ENCODE assay signal across 8 cellular contexts in genomic region chr14:67359319-67359774, GRCh38. TPM values are rescaled to one million over a fixed set of nuclear protein-coding genes. Genes with fewer than 3 reads are reported as not detected.
DNase-seq lines count a peak whose midpoint lies in the region; ATAC-seq, FAIRE-seq and TF ChIP-seq lines count a peak whose summit lies in the region.

No MANE protein-coding gene starts in this region.

- no peak for TF ChIP-seq EP300 in Ishikawa (IDR thresholded peaks at IDR 0.05; ENCODE audit: borderline replicate concordance)
- no peak for TF ChIP-seq EP300 in K562 (IDR thresholded peaks at IDR 0.05; ENCODE audit: low read length)

- H3K36me3 ChIP-seq in K562 (ENCODE audit: control insufficient read depth, insufficient read depth, low read length) (peaks cover 31% of the 10 kb centered on the region; the same call in 2 of the 3 replicates), kidney (ENCODE audit: control insufficient read depth in 1 of 2, insufficient read depth in 2 of 2, low read length in 2 of 2) (peaks cover 0 to 4% of the 10 kb centered on the region in 2 donors), thymus (ENCODE audit: control insufficient read depth, insufficient read depth) (no peaks in the 10 kb centered on the region)

- H3K79me2 ChIP-seq in K562 (ENCODE audit: control insufficient read depth, insufficient read depth, low read length) = peaks cover 92% of the 10 kb centered on the region

- peak overlapping the region; percentile 83 for H3K27ac ChIP-seq in K562 (ENCODE audit: extremely low read depth, low read depth, low read length)
- H3K27ac ChIP-seq in kidney (ENCODE audit: low read depth in 2 of 2, low read length in 2 of 2) = peak overlapping the region; percentile 81 to 98
- H3K27ac ChIP-seq in thymus (ENCODE audit: low read depth) = no peak overlapping the region

- H3K4me3 ChIP-seq in K562 (peak overlapping the region; percentile 85), kidney (ENCODE audit: low read length in 2 of 2) (peak overlapping the region; percentile 90 to 92), thymus (ENCODE audit: low read length) (peak overlapping the region; percentile 63)

- ATAC-seq in GM18505 (IDR thresholded peaks at IDR 0.05; ENCODE audit: unreplicated experiment) (peak; percentile 1), K562 (no peak), GM18517 (IDR thresholded peaks at IDR 0.05; ENCODE audit: unreplicated experiment) (no peak)

- intact Hi-C loops in K562 (cut with micrococcal nuclease) (loop anchor here (5.0 kb wide), 1 partner anchor 117 kb away; the partner anchor contains the start of gene PALS1), kidney (cut with DNase I) (no loop called here)

- DNase-seq in K562 (ENCODE audit: extremely low read depth in 1 of 4, low spot score in 3 of 4) (peak in 2 of 4 experiments; percentile 16), kidney (no peak)
- DNase-seq in activated CD8-positive, alpha-beta memory T cell treated with anti-CD3 and anti-CD28 coated beads for 24 hours = no peak
- no peak for DNase-seq in central memory CD4-positive, alpha-beta T cell

- H3K4me1 ChIP-seq in K562 (replicated peaks in 1 of 2; ENCODE audit: control insufficient read depth in 2 of 2, insufficient read depth in 2 of 2, low read length in 2 of 2) (peaks cover 2 to 16% of the 10 kb centered on the region in 2 experiments; a peak in 2 of 5 replicates), kidney (ENCODE audit: control insufficient read depth in 1 of 2, insufficient read depth in 1 of 2, low read depth in 1 of 2, low read length in 2 of 2) (peaks cover 10 to 13% of the 10 kb centered on the region in 2 donors), thymus (ENCODE audit: control insufficient read depth, insufficient read depth, low read length) (peaks cover 11% of the 10 kb centered on the region)

- TF ChIP-seq RAD21 in Ishikawa (IDR thresholded peaks at IDR 0.05; ENCODE audit: low read depth) (no peak), K562 (CRISPR knock-in tag; conservative IDR thresholded peaks at IDR 0.05 in 1 of 2, IDR thresholded peaks at IDR 0.05 in 1 of 2) (no peak)

- BruUV-seq in K562 (replicated peaks; lab: Mats Ljungman, UMichigan) = TSS peak; percentile 54

- FAIRE-seq in K562 (lab: Jason Lieb, UNC) = no peak
- FAIRE-seq in kidney (lab: Jason Lieb, UNC) = no peak

- TF ChIP-seq CTCF in K562 (IDR thresholded peaks at IDR 0.05 in 2 of 3, conservative IDR thresholded peaks at IDR 0.05 in 1 of 3; ENCODE audit: insufficient read depth in 2 of 3, low read depth in 1 of 3, low read length in 3 of 3) (no peak), kidney (IDR thresholded peaks at IDR 0.05; ENCODE audit: borderline replicate concordance, extremely low read depth, insufficient read depth) (no peak)

- H3K27me3 ChIP-seq in K562 (ENCODE audit: control insufficient read depth in 2 of 2, insufficient read depth in 2 of 2, low read length in 2 of 2) (no peaks in the 10 kb centered on the region), thymus (ENCODE audit: control insufficient read depth, insufficient read depth) (no peaks in the 10 kb centered on the region)

- H2AFZ ChIP-seq in K562 (ENCODE audit: low read depth, low read length) = peak overlapping the region; percentile 63

- peaks cover 6% of the 10 kb centered on the region; the same call in 1 of the 2 replicates for H4K20me1 ChIP-seq in K562 (replicated peaks; ENCODE audit: control insufficient read depth, insufficient read depth, low read length)

- CTCF ChIA-PET in K562 (lab: Yijun Ruan, JAX; ENCODE audit: low intra/inter-chr PET ratio) = no interaction called here

- under 1% methylated on average over 23 of the region's 28 CpGs for WGBS in K562 (ENCODE audit: insufficient coverage, low coverage, missing lambda C conversion rate)
- WGBS in thymus = under 1% methylated on average over 28 of the region's 28 CpGs

- TF ChIP-seq POLR2A in GM18505 (IDR thresholded peaks at IDR 0.05; ENCODE audit: borderline replicate concordance, extremely low read depth, insufficient read depth, insufficient read length) (peak; percentile 61), K562 (conservative IDR thresholded peaks at IDR 0.05) (no peak)

- POLR2A ChIA-PET in K562 (lab: Yijun Ruan, JAX) = interaction anchor here (0.6 to 1.3 kb wide), 8 partner anchors 10 to 731 kb away, joined by 3 to 4 read pairs (median 3); no protein-coding TSS in a partner anchor

- H3K9ac ChIP-seq in K562 (ENCODE audit: insufficient read depth in 1 of 2, low read depth in 2 of 2, low read length in 2 of 2) (peak overlapping the region; percentile 88 to 96), kidney (ENCODE audit: low read length in 2 of 2) (peak overlapping the region; percentile 60 to 98)

- in situ Hi-C loops in K562 (cut with MboI) = no loop called here

- H3K9me3 ChIP-seq in K562 (replicated peaks; ENCODE audit: control insufficient read depth, insufficient read depth, low read depth, low read length) (no peaks in the 10 kb centered on the region), kidney (ENCODE audit: control insufficient read depth in 1 of 2, low read length in 2 of 2) (no peaks in the 10 kb centered on the region), thymus (ENCODE audit: control insufficient read depth) (no peaks in the 10 kb centered on the region)

- H3K9me1 ChIP-seq in K562 (ENCODE audit: control insufficient read depth, insufficient read depth, low read length) = no peaks in the 10 kb centered on the region

- peak overlapping the region; percentile 87 for H3K4me2 ChIP-seq in K562 (ENCODE audit: insufficient read depth, low read length)

RNA-seq across cellular contexts. Expression of gene ATP6V1D, which starts 0.3 kb away (rescaled TPM):
- 29.4 and 58.7 TPM in 2 replicates for total RNA-seq in K562 (2011; cell fraction: chromatin; rRNA removed; ENCODE audit: low replicate concordance)
- total RNA-seq in K562 (2011; cell fraction: nucleolus; rRNA removed) = 23.3 and 33.2 TPM in 2 replicates
- total RNA-seq in K562 (2011; cell fraction: nucleoplasm; rRNA removed) = 32.0 and 46.9 TPM in 2 replicates
- total RNA-seq in K562 (2014; rRNA removed) = 35.5 and 41.2 TPM in 2 replicates
- total RNA-seq in K562 (2014; rRNA removed; fragmentation: Illumina TruSeq; extraction: Trizol) = 56.9 and 71.0 TPM in 2 replicates
- 57.2 and 60.1 TPM in 2 replicates for total RNA-seq in K562 (2015; rRNA removed; fragmentation: Illumina TruSeq; extraction: Trizol)
- total RNA-seq in K562 (2021) = 30.4 and 36.6 TPM in 2 replicates
- 29.5 and 49.6 TPM in 2 replicates for polyA plus RNA-seq in K562 (2011; rRNA removed)
- 13.4 and 18.1 TPM in 2 replicates for polyA plus RNA-seq in K562 (2011; cell fraction: cytosol; rRNA removed)
- polyA plus RNA-seq in K562 (2011; cell fraction: nucleus; rRNA removed) = 11.6 and 12.8 TPM in 2 replicates
- polyA plus RNA-seq in K562 (2012) = 35.5 and 40.0 TPM in 2 replicates
- polyA plus RNA-seq in K562 (2014; fragmentation: Illumina TruSeq; extraction: Trizol) = 38.6 and 42.6 TPM in 2 replicates
- 10 to 100 TPM; 86.3 to 91.0 TPM for polyA plus RNA-seq in K562 (2014; fragmentation: Nextera tagmentation; extraction: Ambion mirVana)
- 35.5 and 50.0 TPM in 2 replicates for polyA plus RNA-seq in K562 (2014; rRNA removed)
- polyA minus RNA-seq in K562 (2011; rRNA and poly(A)+ RNA removed) = 29.9 and 41.6 TPM in 2 replicates
- polyA minus RNA-seq in K562 (2011; cell fraction: cytosol; rRNA and poly(A)+ RNA removed) = 20.2 and 30.2 TPM in 2 replicates
- polyA minus RNA-seq in K562 (2011; cell fraction: nucleus; rRNA and poly(A)+ RNA removed) = 21.9 and 22.6 TPM in 2 replicates
- total RNA-seq in kidney = 91.5 TPM
- polyA plus RNA-seq in kidney (ENCODE audit: insufficient read depth, low read depth, low replicate concordance) = 200 TPM
- polyA plus RNA-seq in thymus = 71.1 TPM

RNA-seq across cellular contexts. Expression of gene EIF2S1, which starts 0.8 kb away (rescaled TPM):
- total RNA-seq in K562 (2011; cell fraction: chromatin; rRNA removed; ENCODE audit: low replicate concordance) = 14.2 and 42.2 TPM in 2 replicates
- total RNA-seq in K562 (2011; cell fraction: nucleolus; rRNA removed) = 11.5 and 17.4 TPM in 2 replicates
- total RNA-seq in K562 (2011; cell fraction: nucleoplasm; rRNA removed) = 19.8 and 22.3 TPM in 2 replicates
- total RNA-seq in K562 (2014; rRNA removed) (362 and 424 TPM in 2 replicates), K562 (2014; rRNA removed; fragmentation: Illumina TruSeq; extraction: Trizol) (344 and 380 TPM in 2 replicates), K562 (2015; rRNA removed; fragmentation: Illumina TruSeq; extraction: Trizol) (311 and 332 TPM in 2 replicates), K562 (2021) (234 and 237 TPM in 2 replicates), kidney (78.2 TPM)
- polyA plus RNA-seq in K562 (2011; rRNA removed) (147 and 314 TPM in 2 replicates), K562 (2014; fragmentation: Illumina TruSeq; extraction: Trizol) (216 and 275 TPM in 2 replicates), K562 (2014; fragmentation: Nextera tagmentation; extraction: Ambion mirVana) (1,000 to 10,000 TPM in 1 of 2 experiments, 100 to 1,000 TPM in 1; 717 to 1,018 TPM), K562 (2014; rRNA removed) (310 and 331 TPM in 2 replicates), kidney (ENCODE audit: insufficient read depth, low read depth, low replicate concordance) (52.8 TPM), thymus (42.7 TPM)
- polyA plus RNA-seq in K562 (2011; cell fraction: cytosol; rRNA removed) = 30.9 and 61.0 TPM in 2 replicates
- 22.8 and 35.5 TPM in 2 replicates for polyA plus RNA-seq in K562 (2011; cell fraction: nucleus; rRNA removed)
- polyA plus RNA-seq in K562 (2012) = 101 and 349 TPM in 2 replicates
- 281 and 389 TPM in 2 replicates for polyA minus RNA-seq in K562 (2011; rRNA and poly(A)+ RNA removed)
- 73.4 and 109 TPM in 2 replicates for polyA minus RNA-seq in K562 (2011; cell fraction: cytosol; rRNA and poly(A)+ RNA removed)
- polyA minus RNA-seq in K562 (2011; cell fraction: nucleus; rRNA and poly(A)+ RNA removed) = 17.9 and 25.2 TPM in 2 replicates

RNA-seq across cellular contexts. Expression of gene PLEK2, which starts 52.6 kb away (rescaled TPM):
- total RNA-seq in K562 (2011; cell fraction: chromatin; rRNA removed; ENCODE audit: low replicate concordance) = not detected in 2 replicates
- not detected in 2 replicates for total RNA-seq in K562 (2011; cell fraction: nucleolus; rRNA removed)
- not detected in 2 replicates for total RNA-seq in K562 (2011; cell fraction: nucleoplasm; rRNA removed)
- total RNA-seq in K562 (2014; rRNA removed) = not detected in 2 replicates
- not detected in 2 replicates for total RNA-seq in K562 (2014; rRNA removed; fragmentation: Illumina TruSeq; extraction: Trizol)
- total RNA-seq in K562 (2015; rRNA removed; fragmentation: Illumina TruSeq; extraction: Trizol) = not detected in 2 replicates
- total RNA-seq in K562 (2021) = not detected in 2 replicates
- not detected in 2 replicates for polyA plus RNA-seq in K562 (2011; rRNA removed)
- not detected in 2 replicates for polyA plus RNA-seq in K562 (2011; cell fraction: cytosol; rRNA removed)
- not detected in 2 replicates for polyA plus RNA-seq in K562 (2011; cell fraction: nucleus; rRNA removed)
- not detected in 2 replicates for polyA plus RNA-seq in K562 (2012)
- polyA plus RNA-seq in K562 (2014; fragmentation: Illumina TruSeq; extraction: Trizol) = not detected in 2 replicates
- not detected for polyA plus RNA-seq in K562 (2014; fragmentation: Nextera tagmentation; extraction: Ambion mirVana)
- polyA plus RNA-seq in K562 (2014; rRNA removed) = not detected in 2 replicates
- not detected in 2 replicates for polyA minus RNA-seq in K562 (2011; rRNA and poly(A)+ RNA removed)
- 2.3 TPM in 1 of 2 replicates, not detected in the other for polyA minus RNA-seq in K562 (2011; cell fraction: cytosol; rRNA and poly(A)+ RNA removed)
- not detected in 2 replicates for polyA minus RNA-seq in K562 (2011; cell fraction: nucleus; rRNA and poly(A)+ RNA removed)
- total RNA-seq in kidney = 10.8 TPM
- 11.4 TPM for polyA plus RNA-seq in kidney (ENCODE audit: insufficient read depth, low read depth, low replicate concordance)
- 22.0 TPM for polyA plus RNA-seq in thymus

Comparison
In these comparisons a context has a peak if more than half of its experiments do, and no peak if none do; other contexts are left out.
1. RNA of gene PLEK2, which starts 52.6 kb away (polyA plus RNA-seq): 22.0 TPM in thymus (single experiment) and 11.4 TPM in kidney (single experiment); not detected in K562; every median in the first group is over 10 times any median in the second.
2. Peak in every context shown above with its lines, with median percentiles within 50 percentile points of each other: H3K4me3 ChIP-seq.